In the genomic region with DNA sequence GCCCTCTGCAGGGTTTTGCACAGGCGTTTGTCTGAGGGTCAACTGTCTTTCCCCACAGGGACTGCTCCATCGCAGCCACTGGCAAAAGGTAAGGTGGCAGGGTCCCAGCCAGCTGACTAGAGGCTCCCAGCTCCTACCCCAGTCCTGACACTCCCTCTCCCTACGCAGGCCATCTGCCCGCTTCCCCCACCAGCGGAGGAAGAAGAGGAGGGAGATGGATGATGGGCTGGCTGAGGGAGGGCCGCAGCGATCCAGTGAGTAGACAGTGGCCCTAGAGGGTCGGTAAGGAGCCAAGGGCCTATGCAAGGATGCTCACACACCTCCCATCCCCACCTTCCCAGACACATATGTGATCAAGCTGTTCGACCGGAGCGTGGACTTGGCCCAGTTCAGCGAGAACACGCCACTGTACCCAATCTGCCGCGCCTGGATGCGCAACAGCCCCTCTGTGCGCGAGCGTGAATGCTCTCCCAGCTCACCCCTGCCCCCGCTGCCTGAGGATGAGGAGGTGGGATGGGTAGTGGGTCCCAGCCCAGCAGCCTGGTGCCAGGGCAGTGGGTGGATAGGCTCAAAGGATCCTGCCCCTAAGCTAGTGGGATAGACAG, we compare ENCODE assay signal across 21 cellular contexts. TPM values are rescaled to one million over a fixed set of nuclear protein-coding genes. Genes with fewer than 3 reads are reported as not detected.
DNase-seq lines count a peak whose midpoint lies in the region; ATAC-seq and TF ChIP-seq lines count a peak whose summit lies in the region.
"Had no signal": no experiment of that assay in that cellular context is flagged by ENCODE, and none has a peak within 500 bp of the region (broad histone marks: within the 10 kb centered on the region; RNA-seq: fewer than 3 reads in every experiment).

No MANE protein-coding gene starts in this region.

- no peaks in the 10 kb centered on the region; the same call in 1 of the 2 replicates for H3K9me3 ChIP-seq in HEK293 (ENCODE audit: control insufficient read depth, insufficient read depth, low read depth, low read length)
- H3K9me3 ChIP-seq in RWPE2 (ENCODE audit: severe bottlenecking): no peaks in the 10 kb centered on the region
- no peaks in the 10 kb centered on the region for H3K9me3 ChIP-seq in skeletal muscle tissue (ENCODE audit: control insufficient read depth in 3 of 3, low read length in 3 of 3)
- H3K9me3 ChIP-seq: BLaER1 had no signal

- TF ChIP-seq CTCF in HEK293 (tag by site-specific recombination; IDR thresholded peaks at IDR 0.05): no peak
- no peak for TF ChIP-seq CTCF in RWPE2 (IDR thresholded peaks at IDR 0.05; ENCODE audit: poor library complexity, severe bottlenecking)

- no peak overlapping the region for H3K27ac ChIP-seq in HEK293 (ENCODE audit: extremely low read depth, low read depth, low read length)
- H3K27ac ChIP-seq in RWPE2 (ENCODE audit: poor library complexity, severe bottlenecking): no peak overlapping the region
- H3K27ac ChIP-seq in skeletal muscle tissue (ENCODE audit: low read depth, low read length): peak overlapping the region; percentile 25
- H3K27ac ChIP-seq: BLaER1, SK-N-MC had no signal

- peaks cover 8% of the 10 kb centered on the region for H3K27me3 Mint-ChIP-seq in activated naive CD4-positive, alpha-beta T cell treated with anti-CD3 and anti-CD28 coated beads for 36 hours (ENCODE audit: low read depth)

- CTCF ChIA-PET in HEK293 (lab: Yijun Ruan, JAX): interaction anchor here (0.6 to 2.3 kb wide), 4 partner anchors 20 to 179 kb away, joined by 3 to 7 read pairs (median 4); no protein-coding TSS in a partner anchor
- CTCF ChIA-PET in activated naive CD4-positive, alpha-beta T cell treated with anti-CD3 and anti-CD28 coated beads for 36 hours (lab: Charles Lee): no interaction called here

- H3K4me3 ChIP-seq in HEK293 (ENCODE audit: low read depth, low read length): no peak overlapping the region
- no peak overlapping the region for H3K4me3 ChIP-seq in RWPE2 (ENCODE audit: severe bottlenecking)
- no peak overlapping the region for H3K4me3 ChIP-seq in skeletal muscle tissue (ENCODE audit: low read length in 3 of 3)
- H3K4me3 ChIP-seq: BLaER1, GM12878, SK-N-MC had no signal

- no peak for ATAC-seq in RWPE2 (ENCODE audit: low read depth)
- no peak for ATAC-seq in GM19397 (IDR thresholded peaks at IDR 0.05; ENCODE audit: unreplicated experiment)
- ATAC-seq: GM12878 had no signal

- H3K27ac Mint-ChIP-seq in activated naive CD4-positive, alpha-beta T cell treated with anti-CD3 and anti-CD28 coated beads for 36 hours: no peak overlapping the region
- H3K27ac Mint-ChIP-seq: CD4-positive, alpha-beta T cell had no signal

- H3K36me3 ChIP-seq in HEK293 (ENCODE audit: control insufficient read depth in 2 of 2, insufficient read depth in 1 of 2, low read length in 2 of 2): peaks cover 39 to 55% of the 10 kb centered on the region in 2 experiments
- H3K36me3 ChIP-seq in RWPE2 (ENCODE audit: low read depth): no peaks in the 10 kb centered on the region
- peaks cover 16 to 22% (median 19%) of the 10 kb centered on the region in 3 donors for H3K36me3 ChIP-seq in skeletal muscle tissue (ENCODE audit: control insufficient read depth in 3 of 3, insufficient read depth in 3 of 3, low read length in 3 of 3)

- DNase-seq in RWPE2 (ENCODE audit: low spot score): peak; percentile 42
- DNase-seq in islet precursor cell: peak; percentile 27
- no peak for DNase-seq in pons (ENCODE audit: low spot score)
- DNase-seq in activated naive CD4-positive, alpha-beta T cell treated with anti-CD3 and anti-CD28 coated beads for 36 hours: no peak
- DNase-seq: ACHN; CD4-positive, alpha-beta T cell; COR-L47; DMS79 treated with DMSO at 0.1 percent for 48 hours; Karpas-422; NCI-H1417; NCI-H187; NCI-H446; NCI-H526 treated with DMSO at 0.1 percent for 48 hours; OCI-M1; SHP77 treated with DMSO at 0.1 percent for 48 hours had no signal

- POLR2A ChIA-PET in HEK293 (lab: Yijun Ruan, JAX): interaction anchor here (1.0 to 4.1 kb wide), 2 partner anchors 12 to 51 kb away, joined by 4 to 34 read pairs; no protein-coding TSS in a partner anchor

- peaks cover 21% of the 10 kb centered on the region for H3K4me1 ChIP-seq in HEK293 (ENCODE audit: control insufficient read depth, insufficient read depth, low read length)
- no peaks in the 10 kb centered on the region for H3K4me1 ChIP-seq in RWPE2 (ENCODE audit: insufficient read depth, poor library complexity, severe bottlenecking)
- H3K4me1 ChIP-seq in skeletal muscle tissue (ENCODE audit: control insufficient read depth in 3 of 3, insufficient read depth in 3 of 3, low read length in 3 of 3): peaks cover 37 to 52% (median 43%) of the 10 kb centered on the region in 3 donors

- H3K4me3 Mint-ChIP-seq in activated naive CD4-positive, alpha-beta T cell treated with anti-CD3 and anti-CD28 coated beads for 36 hours: no peak overlapping the region

- peak overlapping the region in 1 of 3 donors; percentile 81 for H3K9ac ChIP-seq in skeletal muscle tissue (ENCODE audit: low read depth in 1 of 3, low read length in 3 of 3)
- H3K9ac ChIP-seq: BLaER1 had no signal

- peaks cover 22% of the 10 kb centered on the region for H3K4me1 Mint-ChIP-seq in activated naive CD4-positive, alpha-beta T cell treated with anti-CD3 and anti-CD28 coated beads for 36 hours (ENCODE audit: low read depth)

- H3K9me3 Mint-ChIP-seq in activated naive CD4-positive, alpha-beta T cell treated with anti-CD3 and anti-CD28 coated beads for 36 hours: no peaks in the 10 kb centered on the region
- H3K9me3 Mint-ChIP-seq: CD4-positive, alpha-beta T cell had no signal

- intact Hi-C loops in activated naive CD4-positive, alpha-beta T cell treated with anti-CD3 and anti-CD28 coated beads for 36 hours (cut with micrococcal nuclease): no loop called here

- H3K27me3 ChIP-seq in RWPE2 (ENCODE audit: insufficient read depth, poor library complexity, severe bottlenecking): no peaks in the 10 kb centered on the region
- no peaks in the 10 kb centered on the region for H3K27me3 ChIP-seq in skeletal muscle tissue (ENCODE audit: control insufficient read depth in 3 of 3, insufficient read depth in 3 of 3, low read length in 3 of 3)
- H3K27me3 ChIP-seq: BLaER1 had no signal

- peaks cover 13% of the 10 kb centered on the region for H3K36me3 Mint-ChIP-seq in activated naive CD4-positive, alpha-beta T cell treated with anti-CD3 and anti-CD28 coated beads for 36 hours (ENCODE audit: low read depth)

TF ChIP-seq in HEK293, 187 proteins besides CTCF, POLR2A, EP300 and RAD21:
- TF ChIP-seq ZNF266 (tag by site-specific recombination; IDR thresholded peaks at IDR 0.05; ENCODE audit: low read depth) (no peak), ZNF223 (tag by site-specific recombination; IDR thresholded peaks at IDR 0.05) (0 out of 2 replicates have a peak, but pooled peaks have one; percentile 3)

RNA-seq across cellular contexts. Expression of a gene that starts 4.0 kb away (rescaled TPM):
- 52.7 TPM for total RNA-seq in skeletal muscle tissue
- under 1 TPM; 0.40 to 0.55 TPM for total RNA-seq in activated naive CD4-positive, alpha-beta T cell treated with anti-CD3 and anti-CD28 coated beads for 36 hours
- total RNA-seq: CD4-positive, alpha-beta T cell had no signal

RNA-seq across cellular contexts. Expression of a gene that starts 4.5 kb away (rescaled TPM):
- total RNA-seq in skeletal muscle tissue: 3.1 TPM
- 1 to 10 TPM; 5.7 to 9.7 TPM for total RNA-seq in activated naive CD4-positive, alpha-beta T cell treated with anti-CD3 and anti-CD28 coated beads for 36 hours

RNA-seq across cellular contexts. Expression of a gene that starts 5.1 kb away (rescaled TPM):
- 1.0 TPM for total RNA-seq in skeletal muscle tissue
- 10 to 100 TPM; 45.3 to 47.4 TPM for total RNA-seq in activated naive CD4-positive, alpha-beta T cell treated with anti-CD3 and anti-CD28 coated beads for 36 hours

RNA-seq across cellular contexts. Expression of a gene that starts 7.4 kb away (rescaled TPM):
- 7.8 TPM for total RNA-seq in skeletal muscle tissue
- total RNA-seq in activated naive CD4-positive, alpha-beta T cell treated with anti-CD3 and anti-CD28 coated beads for 36 hours: 10 to 100 TPM; 32.4 to 37.7 TPM

RNA-seq across cellular contexts. Expression of a gene that starts 7.6 kb away (rescaled TPM):
- 3.7 TPM for total RNA-seq in skeletal muscle tissue
- 10 to 100 TPM; 41.8 to 44.2 TPM for total RNA-seq in activated naive CD4-positive, alpha-beta T cell treated with anti-CD3 and anti-CD28 coated beads for 36 hours

Comparison
In these comparisons a context has a peak if more than half of its experiments do, and no peak if none do; other contexts are left out.
1. DNase-seq: peak in RWPE2 (single experiment) and islet precursor cell (single experiment); none in pons (single experiment) and activated naive CD4-positive, alpha-beta T cell treated with anti-CD3 and anti-CD28 coated beads for 36 hours (single experiment).
2. RNA of a gene that starts 4.0 kb away (total RNA-seq): 52.7 TPM in skeletal muscle tissue (single experiment); 0.40 to 0.55 TPM in activated naive CD4-positive, alpha-beta T cell treated with anti-CD3 and anti-CD28 coated beads for 36 hours; every median in the first group is over 10 times any median in the second.
3. RNA of a gene that starts 5.1 kb away (total RNA-seq): 45.3 to 47.4 TPM in activated naive CD4-positive, alpha-beta T cell treated with anti-CD3 and anti-CD28 coated beads for 36 hours; 1.0 TPM in skeletal muscle tissue (single experiment); every median in the first group is over 10 times any median in the second.